ENCODE assay signal across 16 cellular contexts in the genomic region with DNA sequence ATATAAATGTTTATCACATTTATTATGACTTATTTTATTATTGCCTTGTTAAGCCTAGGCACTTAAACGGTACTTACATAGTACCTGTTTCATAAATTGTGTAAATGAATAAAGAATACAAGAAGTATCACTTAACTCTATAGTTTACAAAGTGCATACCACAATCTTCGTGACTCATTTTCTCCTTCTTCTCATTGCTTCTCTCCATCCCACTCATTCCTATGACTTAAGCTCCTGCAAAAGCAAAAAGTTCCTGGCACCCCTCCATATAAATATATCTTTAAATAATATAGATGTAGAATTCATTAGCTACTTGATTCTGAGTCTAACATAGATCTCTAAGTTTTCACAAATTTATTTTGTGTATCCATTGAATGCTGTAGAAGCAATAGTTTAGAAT.
"Had no signal": no experiment of that assay in that cellular context is flagged by ENCODE, and none has a peak within 500 bp of the region (broad histone marks: within the 10 kb centered on the region; RNA-seq: fewer than 3 reads in every experiment).

No MANE protein-coding gene starts in this region.

- H3K9me3 ChIP-seq: adrenal gland, right atrium auricular region, testis, upper lobe of right lung had no signal

- H3K4me3 ChIP-seq: adrenal gland, right atrium auricular region, testis, upper lobe of right lung had no signal

- DNase-seq: activated CD4-positive, alpha-beta T cell treated with anti-CD3 and anti-CD28 coated beads, Interleukin-2, amount 10 ng/mL, durations not matched to agents 24 days and 14 days; activated CD8-positive, alpha-beta memory T cell treated with anti-CD3 and anti-CD28 coated beads, Interleukin-2, amount 50 U/mL, for 4 hours; activated CD8-positive, alpha-beta T cell treated with anti-CD3 and anti-CD28 coated beads, Interleukin-2, amount 10 ng/mL, durations not matched to agents 7 days and 5 days; activated effector memory CD4-positive, alpha-beta T cell treated with anti-CD3 and anti-CD28 coated beads, Interleukin-2, amount 50 U/mL, for 16 hours; activated T-cell treated with anti-CD3 and anti-CD28 coated beads, Interleukin-2, amount 50 U/mL, for 48 hours; adrenal gland; dermis blood vessel endothelial cell; effector memory CD8-positive, alpha-beta T cell; hypothalamus; left ventricle myocardium superior; occipital lobe; stimulated activated naive CD8-positive, alpha-beta T cell treated with anti-CD3 and anti-CD28 coated beads, Interleukin-15, amount 100 ng/mL, for 72 hours; SW 1271; testis; upper lobe of right lung had no signal

- H3K27me3 ChIP-seq: adrenal gland, right atrium auricular region, testis, upper lobe of right lung had no signal

- H3K4me1 ChIP-seq: adrenal gland, right atrium auricular region, testis, upper lobe of right lung had no signal

- H3K27ac ChIP-seq: adrenal gland, right atrium auricular region, testis, upper lobe of right lung had no signal

- H3K36me3 ChIP-seq: adrenal gland, right atrium auricular region, upper lobe of right lung had no signal
